In the genomic region with DNA sequence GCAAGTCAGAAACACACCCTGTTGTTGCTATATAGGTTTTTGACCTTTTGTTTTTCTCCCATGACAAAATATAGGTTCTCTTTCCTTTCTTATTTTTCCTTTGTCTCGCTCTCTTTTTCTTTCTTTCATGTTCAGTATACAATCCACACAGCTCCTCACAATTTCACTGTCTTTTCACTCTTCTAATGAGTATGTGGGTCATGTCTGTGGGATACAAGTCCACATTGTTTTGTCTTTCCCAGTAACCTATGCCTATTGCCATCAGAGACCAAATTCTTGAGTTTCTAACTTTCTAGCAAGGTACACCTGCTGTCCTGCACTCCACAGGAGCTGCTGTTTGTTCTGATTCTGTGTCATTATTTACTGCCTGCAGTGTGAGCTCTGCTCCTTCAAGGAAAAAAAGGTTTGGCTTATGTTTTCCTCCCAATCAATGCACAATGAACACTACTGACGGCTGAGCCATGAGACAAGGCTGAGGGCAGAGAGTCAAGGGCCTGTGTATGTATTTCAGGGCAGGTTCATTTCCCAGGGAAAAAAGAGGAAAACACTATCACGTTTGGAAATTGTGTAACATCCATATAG, we compare ENCODE assay signal across 1 cellular context.
TF ChIP-seq lines count a peak whose summit lies in the region.

No MANE protein-coding gene starts in this region.

TF ChIP-seq in GM23338, 12 proteins besides CTCF, POLR2A, EP300 and RAD21 (continued from another document):
- TF ChIP-seq, protein P1, sequence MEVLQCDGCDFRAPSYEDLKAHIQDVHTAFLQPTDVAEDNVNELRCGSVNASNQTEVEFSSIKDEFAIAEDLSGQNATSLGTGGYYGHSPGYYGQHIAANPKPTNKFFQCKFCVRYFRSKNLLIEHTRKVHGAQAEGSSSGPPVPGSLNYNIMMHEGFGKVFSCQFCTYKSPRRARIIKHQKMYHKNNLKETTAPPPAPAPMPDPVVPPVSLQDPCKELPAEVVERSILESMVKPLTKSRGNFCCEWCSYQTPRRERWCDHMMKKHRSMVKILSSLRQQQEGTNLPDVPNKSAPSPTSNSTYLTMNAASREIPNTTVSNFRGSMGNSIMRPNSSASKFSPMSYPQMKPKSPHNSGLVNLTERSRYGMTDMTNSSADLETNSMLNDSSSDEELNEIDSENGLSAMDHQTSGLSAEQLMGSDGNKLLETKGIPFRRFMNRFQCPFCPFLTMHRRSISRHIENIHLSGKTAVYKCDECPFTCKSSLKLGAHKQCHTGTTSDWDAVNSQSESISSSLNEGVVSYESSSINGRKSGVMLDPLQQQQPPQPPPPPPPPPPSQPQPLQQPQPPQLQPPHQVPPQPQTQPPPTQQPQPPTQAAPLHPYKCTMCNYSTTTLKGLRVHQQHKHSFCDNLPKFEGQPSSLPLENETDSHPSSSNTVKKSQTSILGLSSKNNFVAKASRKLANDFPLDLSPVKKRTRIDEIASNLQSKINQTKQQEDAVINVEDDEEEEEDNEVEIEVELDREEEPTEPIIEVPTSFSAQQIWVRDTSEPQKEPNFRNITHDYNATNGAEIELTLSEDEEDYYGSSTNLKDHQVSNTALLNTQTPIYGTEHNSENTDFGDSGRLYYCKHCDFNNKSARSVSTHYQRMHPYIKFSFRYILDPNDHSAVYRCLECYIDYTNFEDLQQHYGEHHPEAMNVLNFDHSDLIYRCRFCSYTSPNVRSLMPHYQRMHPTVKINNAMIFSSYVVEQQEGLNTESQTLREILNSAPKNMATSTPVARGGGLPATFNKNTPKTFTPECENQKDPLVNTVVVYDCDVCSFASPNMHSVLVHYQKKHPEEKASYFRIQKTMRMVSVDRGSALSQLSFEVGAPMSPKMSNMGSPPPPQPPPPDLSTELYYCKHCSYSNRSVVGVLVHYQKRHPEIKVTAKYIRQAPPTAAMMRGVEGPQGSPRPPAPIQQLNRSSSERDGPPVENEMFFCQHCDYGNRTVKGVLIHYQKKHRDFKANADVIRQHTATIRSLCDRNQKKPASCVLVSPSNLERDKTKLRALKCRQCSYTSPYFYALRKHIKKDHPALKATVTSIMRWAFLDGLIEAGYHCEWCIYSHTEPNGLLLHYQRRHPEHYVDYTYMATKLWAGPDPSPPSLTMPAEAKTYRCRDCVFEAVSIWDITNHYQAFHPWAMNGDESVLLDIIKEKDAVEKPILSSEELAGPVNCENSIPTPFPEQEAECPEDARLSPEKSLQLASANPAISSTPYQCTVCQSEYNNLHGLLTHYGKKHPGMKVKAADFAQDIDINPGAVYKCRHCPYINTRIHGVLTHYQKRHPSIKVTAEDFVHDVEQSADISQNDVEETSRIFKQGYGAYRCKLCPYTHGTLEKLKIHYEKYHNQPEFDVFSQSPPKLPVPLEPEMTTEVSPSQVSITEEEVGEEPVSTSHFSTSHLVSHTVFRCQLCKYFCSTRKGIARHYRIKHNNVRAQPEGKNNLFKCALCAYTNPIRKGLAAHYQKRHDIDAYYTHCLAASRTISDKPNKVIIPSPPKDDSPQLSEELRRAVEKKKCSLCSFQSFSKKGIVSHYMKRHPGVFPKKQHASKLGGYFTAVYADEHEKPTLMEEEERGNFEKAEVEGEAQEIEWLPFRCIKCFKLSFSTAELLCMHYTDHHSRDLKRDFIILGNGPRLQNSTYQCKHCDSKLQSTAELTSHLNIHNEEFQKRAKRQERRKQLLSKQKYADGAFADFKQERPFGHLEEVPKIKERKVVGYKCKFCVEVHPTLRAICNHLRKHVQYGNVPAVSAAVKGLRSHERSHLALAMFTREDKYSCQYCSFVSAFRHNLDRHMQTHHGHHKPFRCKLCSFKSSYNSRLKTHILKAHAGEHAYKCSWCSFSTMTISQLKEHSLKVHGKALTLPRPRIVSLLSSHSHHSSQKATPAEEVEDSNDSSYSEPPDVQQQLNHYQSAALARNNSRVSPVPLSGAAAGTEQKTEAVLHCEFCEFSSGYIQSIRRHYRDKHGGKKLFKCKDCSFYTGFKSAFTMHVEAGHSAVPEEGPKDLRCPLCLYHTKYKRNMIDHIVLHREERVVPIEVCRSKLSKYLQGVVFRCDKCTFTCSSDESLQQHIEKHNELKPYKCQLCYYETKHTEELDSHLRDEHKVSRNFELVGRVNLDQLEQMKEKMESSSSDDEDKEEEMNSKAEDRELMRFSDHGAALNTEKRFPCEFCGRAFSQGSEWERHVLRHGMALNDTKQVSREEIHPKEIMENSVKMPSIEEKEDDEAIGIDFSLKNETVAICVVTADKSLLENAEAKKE (CRISPR knock-in tag; IDR thresholded peaks at IDR 0.05), result no peak
- TF ChIP-seq ZNF331 (CRISPR knock-in tag; IDR thresholded peaks at IDR 0.05; ENCODE audit: low read depth) (no peak), NANOG (IDR thresholded peaks at IDR 0.05; ENCODE audit: borderline replicate concordance) (no peak), EZH2 (IDR thresholded peaks at IDR 0.05; ENCODE audit: low read depth, unreplicated experiment) (no peak)
TF ChIP-seq in GM23338: peak in this region for 0.
